ENCODE assay signal across 8 cellular contexts in genomic region chr17:44968225-44969143, GRCh38. TPM values are rescaled to one million over a fixed set of nuclear protein-coding genes. Genes with fewer than 3 reads are reported as not detected.
A peak's percentile ranks its signal among the peaks of the same experiment; 100 is the strongest.
DNase-seq lines count a peak whose midpoint lies in the region; ATAC-seq and TF ChIP-seq lines count a peak whose summit lies in the region.

C1QL1 (minus strand) TSS chr17:44968303; CDS start chr17:44968048, 255 bp downstream.

- WGBS in adrenal gland, 4 donors, result 7 to 18% (median 8%) methylated on average over 34 to 80 of the region's 81 CpGs
- WGBS in psoas muscle, 3 donors, result 8 to 11% (median 10%) methylated on average over 36 to 81 of the region's 81 CpGs

- peak within 1 kb of the TSS in 1 of 4 donors; percentile 56 for H3K4me3 ChIP-seq in adrenal gland
- H3K4me3 ChIP-seq in psoas muscle, result peak within 1 kb of the TSS; percentile 58
- H3K4me3 ChIP-seq in upper lobe of right lung, result peak within 1 kb of the TSS; percentile 43

- TF ChIP-seq CTCF in adrenal gland (IDR thresholded peaks at IDR 0.05), result no peak
- no peak for TF ChIP-seq CTCF in psoas muscle (IDR thresholded peaks at IDR 0.05)
- peak; percentile 10 for TF ChIP-seq CTCF in upper lobe of right lung (IDR thresholded peaks at IDR 0.05)

- peak within 1 kb of the TSS; percentile 62 to 84 (median 74) for H3K4me3 Mint-ChIP-seq in T-cell

- intact Hi-C loops in adrenal gland (cut with DNase I), result no loop called here
- intact Hi-C loops in left ventricle myocardium superior (cut with micrococcal nuclease), result no loop called here
- intact Hi-C loops in psoas muscle (cut with DNase I), result no loop called here
- intact Hi-C loops in upper lobe of right lung (cut with DNase I), result no loop called here

- no peak for TF ChIP-seq POLR2A in adrenal gland (IDR thresholded peaks at IDR 0.05)

- CTCF ChIA-PET in T-cell (lab: Charles Lee), result interaction anchor here in 1 of 2 donors (0.6 to 0.7 kb wide), 2 partner anchors 10 to 230 kb away, joined by 3 to 8 read pairs; no protein-coding TSS in a partner anchor

- no peaks in the 10 kb centered on the region for H3K36me3 ChIP-seq in adrenal gland (replicated peaks in 1 of 2)
- no peaks in the 10 kb centered on the region for H3K36me3 ChIP-seq in psoas muscle (ENCODE audit: insufficient read depth in 1 of 2, low read depth in 1 of 2)
- no peaks in the 10 kb centered on the region for H3K36me3 ChIP-seq in upper lobe of right lung

- H3K9me3 Mint-ChIP-seq in T-cell, result no peaks in the 10 kb centered on the region

- ATAC-seq in HG02571 (IDR thresholded peaks at IDR 0.05; ENCODE audit: unreplicated experiment) (peak; percentile 67), T-cell (replicated peaks in 1 of 4) (peak; percentile 95 to 97 (median 96)), left ventricle myocardium superior (peak; percentile 98), psoas muscle (peak; percentile 98 to 99 (median 98)), upper lobe of right lung (peak; percentile 98)

- no peak within 1 kb of the TSS for H3K27ac Mint-ChIP-seq in T-cell

- peaks cover 40 to 57% of the 10 kb centered on the region in 2 donors for H3K27me3 Mint-ChIP-seq in T-cell

- POLR2A ChIA-PET in T-cell (lab: Charles Lee), result interaction anchor here in 1 of 2 donors (0.5 to 0.6 kb wide), 2 partner anchors 8 to 338 kb away, joined by 3 read pairs; no protein-coding TSS in a partner anchor

- H3K4me1 Mint-ChIP-seq in T-cell, result peaks cover 26 to 37% (median 35%) of the 10 kb centered on the region in 3 donors

- H3K36me3 Mint-ChIP-seq in T-cell, result no peaks in the 10 kb centered on the region

- H3K27me3 ChIP-seq in adrenal gland (peaks cover 56% of the 10 kb centered on the region), psoas muscle (ENCODE audit: insufficient read depth in 3 of 3, low read length in 2 of 3) (peaks cover 0 to 73% (median 17%) of the 10 kb centered on the region in 3 donors), upper lobe of right lung (peaks cover 64% of the 10 kb centered on the region)

- H3K27ac ChIP-seq in adrenal gland (no peak within 1 kb of the TSS), psoas muscle (no peak within 1 kb of the TSS), upper lobe of right lung (no peak within 1 kb of the TSS)

- H3K4me1 ChIP-seq in adrenal gland (replicated peaks in 1 of 2) (peaks cover 0 to 19% of the 10 kb centered on the region in 2 donors), psoas muscle (peaks cover 6% of the 10 kb centered on the region), upper lobe of right lung (peaks cover 24% of the 10 kb centered on the region)

- H3K9me3 ChIP-seq in adrenal gland (replicated peaks in 1 of 3), result no peaks in the 10 kb centered on the region
- H3K9me3 ChIP-seq in psoas muscle, result no peaks in the 10 kb centered on the region
- no peaks in the 10 kb centered on the region for H3K9me3 ChIP-seq in upper lobe of right lung

- DNase-seq in GDM1 (lab: John Stamatoyannopoulos, UW) (peak; percentile 83), NCI-H1092 treated with DMSO at 0.1 percent for 48 hours (lab: John Stamatoyannopoulos, UW) (peak; percentile 89), T-cell (peak; percentile 57 to 87 (median 73)), adrenal gland (peak; percentile 82 to 93 (median 89)), left ventricle myocardium superior (peak; percentile 97), psoas muscle (peak; percentile 92 to 95), upper lobe of right lung (peak; percentile 95)

RNA-seq across cellular contexts. Expression of gene C1QL1, which starts in this region (rescaled TPM):
- total RNA-seq in T-cell (not detected), adrenal gland (1 to 10 TPM in 2 of 8 donors, under 1 TPM in 2, not detected in 4; 0.55 to 1.5 (median 0.94) TPM), left ventricle myocardium superior (15.2 TPM), psoas muscle (not detected), upper lobe of right lung (0.52 TPM)
- polyA plus RNA-seq in adrenal gland (1 to 10 TPM in 1 of 3 donors, under 1 TPM in 2; 0.27 to 3.3 (median 0.88) TPM), psoas muscle (under 1 TPM in 1 of 3 donors, not detected in 2; 0.05 TPM)

Comparison
In these comparisons a context has a peak if more than half of its experiments do, and no peak if none do; other contexts are left out.
1. Peak in DNase-seq and ATAC-seq in T-cell; RNA of the gene not detected or under 1 TPM.
2. Peak in DNase-seq, ATAC-seq and H3K4me3 ChIP-seq in psoas muscle; RNA of the gene not detected or under 1 TPM.
3. Peak in DNase-seq, ATAC-seq and H3K4me3 ChIP-seq in upper lobe of right lung; RNA of the gene not detected or under 1 TPM.